ENCODE assay signal across 20 cellular contexts in genomic region chr12:111188436-111188835, GRCh38.
"Had no signal": no experiment of that assay in that cellular context is flagged by ENCODE, and none has a peak within 500 bp of the region (broad histone marks: within the 10 kb centered on the region; RNA-seq: fewer than 3 reads in every experiment).

No MANE protein-coding gene starts in this region.

- DNase-seq: colonic mucosa; cortex of kidney; dermis blood vessel endothelial cell; dorsolateral prefrontal cortex; effector CD4-positive, alpha-beta T cell; effector memory CD4-positive, alpha-beta T cell; foreskin keratinocyte; head of caudate nucleus; heart right ventricle; hippocampal formation; left cardiac atrium; left lung; left ventricle myocardium superior; lower lobe of right lung; mesenchymal stem cell; mucosa of descending colon; naive B cell had no signal

- H3K27me3 ChIP-seq: colonic mucosa had no signal

- H3K27ac ChIP-seq: colonic mucosa, dorsolateral prefrontal cortex, esophagus muscularis mucosa, foreskin keratinocyte, gastroesophageal sphincter, heart right ventricle, left lung, lower lobe of right lung had no signal

- H3K4me1 ChIP-seq: colonic mucosa, esophagus muscularis mucosa, foreskin keratinocyte, gastroesophageal sphincter, heart right ventricle, left lung, lower lobe of right lung had no signal

- H3K36me3 ChIP-seq: colonic mucosa, esophagus muscularis mucosa, gastroesophageal sphincter, heart right ventricle, left lung, lower lobe of right lung had no signal

- H3K4me3 Mint-ChIP-seq: mesothelial cell of epicardium, naive B cell had no signal

- H3K27ac Mint-ChIP-seq: mesothelial cell of epicardium had no signal

- ATAC-seq: foreskin keratinocyte, gastroesophageal sphincter, heart right ventricle, left cardiac atrium, left ventricle myocardium superior, lower lobe of right lung, mucosa of descending colon had no signal

- H3K4me3 ChIP-seq: colonic mucosa, dorsolateral prefrontal cortex, esophagus muscularis mucosa, gastroesophageal sphincter, heart right ventricle, left lung, lower lobe of right lung, mucosa of descending colon had no signal

- H3K9me3 ChIP-seq: colonic mucosa, esophagus muscularis mucosa, left lung, lower lobe of right lung, mucosa of descending colon had no signal
